In the genomic region with DNA sequence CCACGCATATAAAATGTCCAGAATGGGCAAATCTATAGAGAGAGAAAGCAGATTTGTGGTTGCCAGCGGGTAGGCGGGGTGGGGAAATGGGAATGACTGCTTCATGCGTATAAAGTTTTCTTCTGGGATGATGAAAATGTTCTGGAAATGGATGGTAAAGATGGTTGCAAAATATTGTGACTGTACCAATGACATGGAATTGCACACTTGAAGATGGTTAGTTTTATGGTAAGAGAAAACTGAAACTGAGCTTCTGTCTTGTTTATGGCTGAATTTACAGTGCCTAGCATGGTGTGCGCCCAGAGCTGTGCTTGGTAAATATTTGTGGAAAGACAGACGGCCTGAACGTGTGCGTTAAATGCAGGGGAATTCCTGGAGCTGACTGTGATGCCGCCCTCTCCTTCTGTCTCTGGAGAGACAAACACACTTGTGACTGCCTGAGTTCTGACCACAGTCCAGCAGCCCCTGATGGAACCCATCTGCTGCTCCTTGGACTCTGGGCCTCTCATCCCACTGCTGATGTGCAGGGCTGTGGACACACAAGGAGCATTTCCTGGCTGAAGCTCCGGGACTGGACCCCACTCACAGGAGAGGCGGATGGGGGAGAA, we compare ENCODE assay signal across 12 cellular contexts. TPM values are rescaled to one million over a fixed set of nuclear protein-coding genes. Genes with fewer than 3 reads are reported as not detected.
DNase-seq lines count a peak whose midpoint lies in the region; ATAC-seq and TF ChIP-seq lines count a peak whose summit lies in the region.
"Had no signal": no experiment of that assay in that cellular context is flagged by ENCODE, and none has a peak within 500 bp of the region (broad histone marks: within the 10 kb centered on the region; RNA-seq: fewer than 3 reads in every experiment).

No MANE protein-coding gene starts in this region.

- peaks cover 12% of the 10 kb centered on the region for H3K4me1 Mint-ChIP-seq in activated naive CD8-positive, alpha-beta T cell treated with anti-CD3 and anti-CD28 coated beads, Interleukin-2, amount 50 U/mL, for 24 hours

- H3K27me3 ChIP-seq in trophoblast cell (ENCODE audit: insufficient read depth, low read length) = no peaks in the 10 kb centered on the region

- WGBS in adipose tissue, 3 donors = 52 to 61% (median 61%) methylated on average over 11 of the region's 11 CpGs
- WGBS in trophoblast cell (ENCODE audit: extremely low coverage, insufficient coverage, insufficient read length) = no CpG with 5 or more reads among the region's 11 CpGs

- H3K4me3 ChIP-seq in AG10803 (ENCODE audit: low read length) (peak overlapping the region; percentile 39), trophoblast cell (ENCODE audit: low read depth, low read length) (no peak overlapping the region)

- H3K4me1 ChIP-seq in trophoblast cell (ENCODE audit: control insufficient read depth in 1 of 2, insufficient read depth in 2 of 2, low read length in 2 of 2) = peaks cover 17 to 20% of the 10 kb centered on the region in 2 experiments

- H4K8ac ChIP-seq in trophoblast cell (ENCODE audit: low read depth, low read length) = no peak overlapping the region

- ATAC-seq in left ventricle myocardium superior = peak; percentile 79
- ATAC-seq in GM19467 (IDR thresholded peaks at IDR 0.05; ENCODE audit: unreplicated experiment) = no peak
- ATAC-seq in activated naive CD8-positive, alpha-beta T cell treated with anti-CD3 and anti-CD28 coated beads, Interleukin-2, amount 50 U/mL, for 24 hours = no peak

- DNase-seq in AG10803 (ENCODE audit: low read depth) (peak; percentile 94), left ventricle myocardium superior (peak; percentile 81), trophoblast cell (peak; percentile 64 to 82), SW480 (ENCODE audit: low spot score) (no peak), NCI-H2029 treated with DMSO at 0.1 percent for 48 hours (lab: John Stamatoyannopoulos, UW) (no peak)
- no peak for DNase-seq in activated naive CD8-positive, alpha-beta T cell treated with anti-CD3 and anti-CD28 coated beads, Interleukin-2, amount 50 U/mL, for 24 hours
- DNase-seq: activated T-cell treated with anti-CD3 and anti-CD28 coated beads, Interleukin-2, amount 50 U/mL, for 48 hours; CD4-positive, CD25-positive, alpha-beta regulatory T cell; NCI-H774 had no signal

- no peak overlapping the region for H4K91ac ChIP-seq in trophoblast cell (ENCODE audit: low read depth, low read length)

- H3K9me3 Mint-ChIP-seq in activated naive CD8-positive, alpha-beta T cell treated with anti-CD3 and anti-CD28 coated beads, Interleukin-2, amount 50 U/mL, for 24 hours = no peaks in the 10 kb centered on the region
- H3K9me3 Mint-ChIP-seq: memory B cell had no signal

- no peaks in the 10 kb centered on the region for H3K79me2 ChIP-seq in trophoblast cell (ENCODE audit: control insufficient read depth, insufficient read depth, low read length, poor library complexity)

- no peak overlapping the region for H3K18ac ChIP-seq in trophoblast cell (ENCODE audit: low read length)

- no peaks in the 10 kb centered on the region for H3K36me3 ChIP-seq in trophoblast cell (ENCODE audit: control insufficient read depth in 1 of 2, insufficient read depth in 2 of 2, low read length in 2 of 2)

- no peak overlapping the region for H3K4ac ChIP-seq in trophoblast cell (ENCODE audit: low read depth, low read length)

- no peak overlapping the region for H3K9ac ChIP-seq in trophoblast cell (ENCODE audit: low read length)

- no peak overlapping the region for H4K12ac ChIP-seq in trophoblast cell (ENCODE audit: low read depth, low read length)

- intact Hi-C loops in left ventricle myocardium superior (cut with micrococcal nuclease) = no loop called here

- H3K4me3 Mint-ChIP-seq in activated naive CD8-positive, alpha-beta T cell treated with anti-CD3 and anti-CD28 coated beads, Interleukin-2, amount 50 U/mL, for 24 hours = no peak overlapping the region
- H3K4me3 Mint-ChIP-seq: CD4-positive, CD25-positive, alpha-beta regulatory T cell; memory B cell had no signal

- H2BK12ac ChIP-seq in trophoblast cell (ENCODE audit: low read length) = no peak overlapping the region

- no peaks in the 10 kb centered on the region for H3K9me3 ChIP-seq in trophoblast cell (ENCODE audit: insufficient read depth, low read depth, low read length)

- H2BK120ac ChIP-seq in trophoblast cell (ENCODE audit: insufficient read depth, low read length, poor library complexity) = no peak overlapping the region

- H3K4me2 ChIP-seq in trophoblast cell (ENCODE audit: low read length) = no peak overlapping the region

- no peak overlapping the region for H3K23ac ChIP-seq in trophoblast cell (ENCODE audit: low read length)

- no peak for TF ChIP-seq CTCF in AG10803 (conservative IDR thresholded peaks at IDR 0.05; ENCODE audit: low read length)

- peak overlapping the region; percentile 6 for H3K27ac ChIP-seq in adipose tissue (ENCODE audit: low read depth, low read length)
- no peak overlapping the region for H3K27ac ChIP-seq in trophoblast cell (ENCODE audit: low read depth, low read length)

- no peak overlapping the region for H2AK5ac ChIP-seq in trophoblast cell (ENCODE audit: low read length)

- H3K79me1 ChIP-seq in trophoblast cell (ENCODE audit: low read length) = no peaks in the 10 kb centered on the region

- no peak overlapping the region for H3K14ac ChIP-seq in trophoblast cell (ENCODE audit: low read length)

- H2AFZ ChIP-seq in trophoblast cell (ENCODE audit: insufficient read depth, low read length, poor library complexity) = no peak overlapping the region

- no peak overlapping the region for H3K27ac Mint-ChIP-seq in activated naive CD8-positive, alpha-beta T cell treated with anti-CD3 and anti-CD28 coated beads, Interleukin-2, amount 50 U/mL, for 24 hours
- H3K27ac Mint-ChIP-seq: CD4-positive, CD25-positive, alpha-beta regulatory T cell; memory B cell had no signal

- H3K36me3 Mint-ChIP-seq in activated naive CD8-positive, alpha-beta T cell treated with anti-CD3 and anti-CD28 coated beads, Interleukin-2, amount 50 U/mL, for 24 hours (ENCODE audit: low read depth) = no peaks in the 10 kb centered on the region
- H3K36me3 Mint-ChIP-seq: CD4-positive, CD25-positive, alpha-beta regulatory T cell had no signal

- peaks cover 10% of the 10 kb centered on the region for H3K27me3 Mint-ChIP-seq in activated naive CD8-positive, alpha-beta T cell treated with anti-CD3 and anti-CD28 coated beads, Interleukin-2, amount 50 U/mL, for 24 hours

- H2BK5ac ChIP-seq in trophoblast cell (ENCODE audit: low read depth, low read length, poor library complexity) = no peak overlapping the region

RNA-seq across cellular contexts. Expression of a gene that starts 8.6 kb away (rescaled TPM):
- polyA plus RNA-seq in adipose tissue = 10 to 100 TPM in 2 of 3 donors, under 1 TPM in 1; 0.67 to 25.8 (median 13.3) TPM
- 2.4 TPM for total RNA-seq in left ventricle myocardium superior
- 68.3 and 70.0 TPM in 2 replicates for polyA plus RNA-seq in trophoblast cell (2013)
- total RNA-seq: CD4-positive, CD25-positive, alpha-beta regulatory T cell had no signal

RNA-seq across cellular contexts. Expression of a gene that starts 41.6 kb away (rescaled TPM):
- polyA plus RNA-seq in adipose tissue = 10 to 100 TPM; 10.1 to 12.6 (median 10.9) TPM
- 8.7 TPM for total RNA-seq in left ventricle myocardium superior
- 22.8 and 25.4 TPM in 2 replicates for polyA plus RNA-seq in trophoblast cell (2013)

Comparison
In these comparisons a context has a peak if more than half of its experiments do, and no peak if none do; other contexts are left out.
1. DNase-seq: peak in AG10803 (single experiment), left ventricle myocardium superior (single experiment) and trophoblast cell (2 of 2); none in SW480 (single experiment), activated naive CD8-positive, alpha-beta T cell treated with anti-CD3 and anti-CD28 coated beads, Interleukin-2, amount 50 U/mL, for 24 hours (single experiment) and NCI-H2029 treated with DMSO at 0.1 percent for 48 hours (single experiment).